1 cellular context compared by ENCODE assay signal in the genomic region with DNA sequence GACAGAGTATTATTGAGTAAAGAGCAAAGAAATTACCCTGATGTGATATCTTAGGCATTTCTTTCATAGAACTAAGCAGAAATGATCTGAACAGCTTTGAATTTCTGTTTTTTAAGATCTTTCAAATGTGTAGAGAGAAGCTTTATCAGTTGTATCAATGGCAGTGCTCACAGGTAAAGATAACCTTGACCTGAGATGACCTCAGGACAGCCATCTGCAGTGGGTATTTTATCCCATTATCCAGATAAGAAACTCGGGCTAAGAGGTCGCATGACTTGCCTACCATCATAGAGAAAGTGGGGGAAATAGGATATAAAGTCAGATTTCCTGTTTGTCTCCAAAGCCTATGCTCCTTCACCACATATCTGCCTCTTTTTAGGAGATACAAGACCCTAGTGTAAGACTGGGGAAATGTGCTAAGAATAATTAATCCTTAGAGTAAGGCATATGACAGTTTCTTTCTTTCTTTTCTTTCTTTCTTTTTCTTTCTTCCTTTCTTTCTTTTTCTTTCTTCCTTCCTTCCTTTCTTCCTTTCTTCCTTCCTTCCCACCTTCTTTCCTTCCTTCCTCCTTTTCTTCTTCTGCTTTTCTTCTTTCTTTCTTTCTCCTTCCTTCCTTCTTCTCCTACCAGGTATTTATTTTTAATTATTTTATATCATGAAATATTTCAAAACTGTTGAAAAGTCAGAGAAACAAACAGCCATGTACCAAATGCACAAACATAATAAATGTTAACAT.
TF ChIP-seq lines count a peak whose summit lies in the region.

No MANE protein-coding gene starts in this region.

TF ChIP-seq in GM23338, 12 proteins besides CTCF, POLR2A, EP300 and RAD21 (continued from another document):
- TF ChIP-seq, protein P1, sequence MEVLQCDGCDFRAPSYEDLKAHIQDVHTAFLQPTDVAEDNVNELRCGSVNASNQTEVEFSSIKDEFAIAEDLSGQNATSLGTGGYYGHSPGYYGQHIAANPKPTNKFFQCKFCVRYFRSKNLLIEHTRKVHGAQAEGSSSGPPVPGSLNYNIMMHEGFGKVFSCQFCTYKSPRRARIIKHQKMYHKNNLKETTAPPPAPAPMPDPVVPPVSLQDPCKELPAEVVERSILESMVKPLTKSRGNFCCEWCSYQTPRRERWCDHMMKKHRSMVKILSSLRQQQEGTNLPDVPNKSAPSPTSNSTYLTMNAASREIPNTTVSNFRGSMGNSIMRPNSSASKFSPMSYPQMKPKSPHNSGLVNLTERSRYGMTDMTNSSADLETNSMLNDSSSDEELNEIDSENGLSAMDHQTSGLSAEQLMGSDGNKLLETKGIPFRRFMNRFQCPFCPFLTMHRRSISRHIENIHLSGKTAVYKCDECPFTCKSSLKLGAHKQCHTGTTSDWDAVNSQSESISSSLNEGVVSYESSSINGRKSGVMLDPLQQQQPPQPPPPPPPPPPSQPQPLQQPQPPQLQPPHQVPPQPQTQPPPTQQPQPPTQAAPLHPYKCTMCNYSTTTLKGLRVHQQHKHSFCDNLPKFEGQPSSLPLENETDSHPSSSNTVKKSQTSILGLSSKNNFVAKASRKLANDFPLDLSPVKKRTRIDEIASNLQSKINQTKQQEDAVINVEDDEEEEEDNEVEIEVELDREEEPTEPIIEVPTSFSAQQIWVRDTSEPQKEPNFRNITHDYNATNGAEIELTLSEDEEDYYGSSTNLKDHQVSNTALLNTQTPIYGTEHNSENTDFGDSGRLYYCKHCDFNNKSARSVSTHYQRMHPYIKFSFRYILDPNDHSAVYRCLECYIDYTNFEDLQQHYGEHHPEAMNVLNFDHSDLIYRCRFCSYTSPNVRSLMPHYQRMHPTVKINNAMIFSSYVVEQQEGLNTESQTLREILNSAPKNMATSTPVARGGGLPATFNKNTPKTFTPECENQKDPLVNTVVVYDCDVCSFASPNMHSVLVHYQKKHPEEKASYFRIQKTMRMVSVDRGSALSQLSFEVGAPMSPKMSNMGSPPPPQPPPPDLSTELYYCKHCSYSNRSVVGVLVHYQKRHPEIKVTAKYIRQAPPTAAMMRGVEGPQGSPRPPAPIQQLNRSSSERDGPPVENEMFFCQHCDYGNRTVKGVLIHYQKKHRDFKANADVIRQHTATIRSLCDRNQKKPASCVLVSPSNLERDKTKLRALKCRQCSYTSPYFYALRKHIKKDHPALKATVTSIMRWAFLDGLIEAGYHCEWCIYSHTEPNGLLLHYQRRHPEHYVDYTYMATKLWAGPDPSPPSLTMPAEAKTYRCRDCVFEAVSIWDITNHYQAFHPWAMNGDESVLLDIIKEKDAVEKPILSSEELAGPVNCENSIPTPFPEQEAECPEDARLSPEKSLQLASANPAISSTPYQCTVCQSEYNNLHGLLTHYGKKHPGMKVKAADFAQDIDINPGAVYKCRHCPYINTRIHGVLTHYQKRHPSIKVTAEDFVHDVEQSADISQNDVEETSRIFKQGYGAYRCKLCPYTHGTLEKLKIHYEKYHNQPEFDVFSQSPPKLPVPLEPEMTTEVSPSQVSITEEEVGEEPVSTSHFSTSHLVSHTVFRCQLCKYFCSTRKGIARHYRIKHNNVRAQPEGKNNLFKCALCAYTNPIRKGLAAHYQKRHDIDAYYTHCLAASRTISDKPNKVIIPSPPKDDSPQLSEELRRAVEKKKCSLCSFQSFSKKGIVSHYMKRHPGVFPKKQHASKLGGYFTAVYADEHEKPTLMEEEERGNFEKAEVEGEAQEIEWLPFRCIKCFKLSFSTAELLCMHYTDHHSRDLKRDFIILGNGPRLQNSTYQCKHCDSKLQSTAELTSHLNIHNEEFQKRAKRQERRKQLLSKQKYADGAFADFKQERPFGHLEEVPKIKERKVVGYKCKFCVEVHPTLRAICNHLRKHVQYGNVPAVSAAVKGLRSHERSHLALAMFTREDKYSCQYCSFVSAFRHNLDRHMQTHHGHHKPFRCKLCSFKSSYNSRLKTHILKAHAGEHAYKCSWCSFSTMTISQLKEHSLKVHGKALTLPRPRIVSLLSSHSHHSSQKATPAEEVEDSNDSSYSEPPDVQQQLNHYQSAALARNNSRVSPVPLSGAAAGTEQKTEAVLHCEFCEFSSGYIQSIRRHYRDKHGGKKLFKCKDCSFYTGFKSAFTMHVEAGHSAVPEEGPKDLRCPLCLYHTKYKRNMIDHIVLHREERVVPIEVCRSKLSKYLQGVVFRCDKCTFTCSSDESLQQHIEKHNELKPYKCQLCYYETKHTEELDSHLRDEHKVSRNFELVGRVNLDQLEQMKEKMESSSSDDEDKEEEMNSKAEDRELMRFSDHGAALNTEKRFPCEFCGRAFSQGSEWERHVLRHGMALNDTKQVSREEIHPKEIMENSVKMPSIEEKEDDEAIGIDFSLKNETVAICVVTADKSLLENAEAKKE (CRISPR knock-in tag; IDR thresholded peaks at IDR 0.05) = no peak
- TF ChIP-seq CREB1 (CRISPR knock-in tag; IDR thresholded peaks at IDR 0.05; ENCODE audit: low read depth) = no peak
- no peak for TF ChIP-seq ZNF114 (CRISPR knock-in tag; IDR thresholded peaks at IDR 0.05)
- TF ChIP-seq ZNF331 (CRISPR knock-in tag; IDR thresholded peaks at IDR 0.05; ENCODE audit: low read depth) = no peak
- no peak for TF ChIP-seq EZH2phosphoT487 (IDR thresholded peaks at IDR 0.05; ENCODE audit: unreplicated experiment)
- no peak for TF ChIP-seq STAT1 (IDR thresholded peaks at IDR 0.05; ENCODE audit: unreplicated experiment)
- no peak for TF ChIP-seq JUNB (IDR thresholded peaks at IDR 0.05; ENCODE audit: unreplicated experiment)
